Comparison of ENCODE assay signal across 40 cellular contexts in genomic region chr5:84816160-84816559, GRCh38.
"Had no signal": no experiment of that assay in that cellular context is flagged by ENCODE, and none has a peak within 500 bp of the region (broad histone marks: within the 10 kb centered on the region; RNA-seq: fewer than 3 reads in every experiment).

No MANE protein-coding gene starts in this region.

- H3K36me3 Mint-ChIP-seq: activated naive CD4-positive, alpha-beta T cell treated with anti-CD3 and anti-CD28 coated beads, Interleukin-2, amount 10 ng/mL, durations not matched to agents 7 days and 5 days; activated naive CD4-positive, alpha-beta T cell treated with anti-CD3 and anti-CD28 coated beads, Interleukin-2, amount 50 U/mL, for 24 hours; activated naive CD4-positive, alpha-beta T cell treated with anti-CD3 and anti-CD28 coated beads, Interleukin-2, amount 50 U/mL, for 72 hours; activated naive CD8-positive, alpha-beta T cell; activated naive CD8-positive, alpha-beta T cell treated with anti-CD3 and anti-CD28 coated beads for 36 hours; activated naive CD8-positive, alpha-beta T cell treated with anti-CD3 and anti-CD28 coated beads, Interleukin-2, amount 10 ng/mL, durations not matched to agents 7 days and 5 days; brain had no signal

- DNase-seq: activated effector memory CD4-positive, alpha-beta T cell treated with anti-CD3 and anti-CD28 coated beads, Interleukin-2, amount 50 U/mL, for 16 hours; activated effector memory CD4-positive, alpha-beta T cell treated with Interleukin-2 at 50 U/mL for 16 hours; activated gamma-delta T cell; activated gamma-delta T cell treated with Interleukin-2 at 50 U/mL for 16 hours; activated naive CD4-positive, alpha-beta T cell; activated naive CD4-positive, alpha-beta T cell treated with anti-CD3 and anti-CD28 coated beads for 36 hours; activated naive CD4-positive, alpha-beta T cell treated with anti-CD3 and anti-CD28 coated beads, Interleukin-2, amount 10 ng/mL, durations not matched to agents 7 days and 5 days; activated naive CD4-positive, alpha-beta T cell treated with anti-CD3 and anti-CD28 coated beads, Interleukin-2, amount 50 U/mL, for 16 hours; activated naive CD4-positive, alpha-beta T cell treated with Interleukin-2 at 50 U/mL for 16 hours; activated naive CD8-positive, alpha-beta T cell treated with anti-CD3 and anti-CD28 coated beads for 36 hours; activated naive CD8-positive, alpha-beta T cell treated with anti-CD3 and anti-CD28 coated beads, Interleukin-2, amount 10 ng/mL, durations not matched to agents 7 days and 5 days; activated naive CD8-positive, alpha-beta T cell treated with anti-CD3 and anti-CD28 coated beads, Interleukin-2, amount 50 U/mL, for 24 hours; activated T-cell treated with anti-CD3 and anti-CD28 coated beads, Interleukin-2, amount 50 U/mL, for 1 hour; activated T-cell treated with anti-CD3 and anti-CD28 coated beads, Interleukin-2, amount 50 U/mL, for 24 hours; activated T-cell treated with anti-CD3 and anti-CD28 coated beads, Interleukin-2, amount 50 U/mL, for 4 hours; activated T-cell treated with anti-CD3 and anti-CD28 coated beads, Interleukin-2, amount 50 U/mL, for 48 hours; activated T-cell treated with anti-CD3 and anti-CD28 coated beads, Interleukin-2, amount 50 U/mL, for 72 hours; adrenal gland; amniotic stem cell; amygdala; anterior cingulate cortex; aorta; body of pancreas; brain microvascular endothelial cell; caudate nucleus; central memory CD4-positive, alpha-beta T cell; cerebellar nuclear complex had no signal

- ATAC-seq: activated naive CD4-positive, alpha-beta T cell treated with anti-CD3 and anti-CD28 coated beads, Interleukin-2, amount 50 U/mL, for 72 hours; activated naive CD8-positive, alpha-beta T cell treated with anti-CD3 and anti-CD28 coated beads, Interleukin-2, amount 50 U/mL, for 24 hours; activated T-cell treated with anti-CD3 and anti-CD28 coated beads, Interleukin-2, amount 50 U/mL, for 4 hours; activated T-cell treated with anti-CD3 and anti-CD28 coated beads, Interleukin-2, amount 50 U/mL, for 72 hours; activated T-helper 17 cell treated with anti-CD3 and anti-CD28 coated beads, Interleukin-2, amount 50 U/mL, for 72 hours; body of pancreas had no signal

- H3K27me3 Mint-ChIP-seq: activated naive CD4-positive, alpha-beta T cell treated with anti-CD3 and anti-CD28 coated beads, Interleukin-2, amount 10 ng/mL, durations not matched to agents 7 days and 5 days; activated naive CD4-positive, alpha-beta T cell treated with anti-CD3 and anti-CD28 coated beads, Interleukin-2, amount 50 U/mL, for 24 hours; activated naive CD8-positive, alpha-beta T cell; activated naive CD8-positive, alpha-beta T cell treated with anti-CD3 and anti-CD28 coated beads for 36 hours; activated naive CD8-positive, alpha-beta T cell treated with anti-CD3 and anti-CD28 coated beads, Interleukin-2, amount 10 ng/mL, durations not matched to agents 7 days and 5 days; activated naive CD8-positive, alpha-beta T cell treated with anti-CD3 and anti-CD28 coated beads, Interleukin-2, amount 50 U/mL, for 24 hours; activated T-cell treated with anti-CD3 and anti-CD28 coated beads, Interleukin-2, amount 50 U/mL, for 24 hours; activated T-helper 17 cell treated with anti-CD3 and anti-CD28 coated beads, Interleukin-2, amount 50 U/mL, for 72 hours; central memory CD8-positive, alpha-beta T cell had no signal

- H3K27ac Mint-ChIP-seq: activated naive CD4-positive, alpha-beta T cell treated with anti-CD3 and anti-CD28 coated beads for 36 hours; activated naive CD4-positive, alpha-beta T cell treated with anti-CD3 and anti-CD28 coated beads, Interleukin-2, amount 10 ng/mL, durations not matched to agents 7 days and 5 days; activated naive CD4-positive, alpha-beta T cell treated with anti-CD3 and anti-CD28 coated beads, Interleukin-2, amount 50 U/mL, for 24 hours; activated naive CD4-positive, alpha-beta T cell treated with anti-CD3 and anti-CD28 coated beads, Interleukin-2, amount 50 U/mL, for 72 hours; activated naive CD8-positive, alpha-beta T cell; activated naive CD8-positive, alpha-beta T cell treated with anti-CD3 and anti-CD28 coated beads for 36 hours; activated naive CD8-positive, alpha-beta T cell treated with anti-CD3 and anti-CD28 coated beads, Interleukin-2, amount 10 ng/mL, durations not matched to agents 7 days and 5 days; activated naive CD8-positive, alpha-beta T cell treated with anti-CD3 and anti-CD28 coated beads, Interleukin-2, amount 50 U/mL, for 24 hours; activated T-cell treated with anti-CD3 and anti-CD28 coated beads, Interleukin-2, amount 50 U/mL, for 24 hours; activated T-cell treated with anti-CD3 and anti-CD28 coated beads, Interleukin-2, amount 50 U/mL, for 72 hours; activated T-helper 1 cell treated with anti-CD3 and anti-CD28 coated beads, Interleukin-12 subunit alpha, Interleukin-12 subunit beta, Interleukin-2, Interleukin-4 antibody, amounts not matched to agents 30 ng/mL and 10 ng/mL and 1 ng/mL, durations not matched to agents 14 hours and 24 hours and 36 hours; activated T-helper 17 cell treated with anti-CD3 and anti-CD28 coated beads, Interleukin-2, amount 50 U/mL, for 72 hours; activated T-helper 2 cell treated with anti-CD3 and anti-CD28 coated beads, Interferon-gamma antibody, Interleukin-2, Interleukin-4, amounts not matched to agents 10 μg/mL and 5 μg/mL and 100 μg/mL, durations not matched to agents 14 hours and 24 hours and 36 hours; brain had no signal

- H3K27ac ChIP-seq: adrenal gland, ascending aorta, body of pancreas, brain microvascular endothelial cell, breast epithelium, cardiac muscle cell had no signal

- H3K27me3 ChIP-seq: adrenal gland, ascending aorta, body of pancreas, brain microvascular endothelial cell, breast epithelium, cardiac muscle cell had no signal

- H3K9me3 ChIP-seq: adrenal gland, ascending aorta, body of pancreas, breast epithelium had no signal

- H3K4me3 ChIP-seq: adrenal gland, ascending aorta, body of pancreas, breast epithelium, cardiac muscle cell had no signal

- H3K36me3 ChIP-seq: adrenal gland, ascending aorta, brain microvascular endothelial cell, breast epithelium, cardiac muscle cell had no signal

- H3K4me1 Mint-ChIP-seq: activated naive CD4-positive, alpha-beta T cell treated with anti-CD3 and anti-CD28 coated beads, Interleukin-2, amount 10 ng/mL, durations not matched to agents 7 days and 5 days; activated naive CD4-positive, alpha-beta T cell treated with anti-CD3 and anti-CD28 coated beads, Interleukin-2, amount 50 U/mL, for 24 hours; activated naive CD8-positive, alpha-beta T cell treated with anti-CD3 and anti-CD28 coated beads for 36 hours; activated naive CD8-positive, alpha-beta T cell treated with anti-CD3 and anti-CD28 coated beads, Interleukin-2, amount 10 ng/mL, durations not matched to agents 7 days and 5 days; activated naive CD8-positive, alpha-beta T cell treated with anti-CD3 and anti-CD28 coated beads, Interleukin-2, amount 50 U/mL, for 24 hours; activated T-helper 17 cell treated with anti-CD3 and anti-CD28 coated beads, Interleukin-2, amount 50 U/mL, for 72 hours; brain; central memory CD8-positive, alpha-beta T cell had no signal

- FAIRE-seq: astrocyte, bronchial epithelial cell had no signal

- H3K4me3 Mint-ChIP-seq: activated naive CD4-positive, alpha-beta T cell treated with anti-CD3 and anti-CD28 coated beads for 36 hours; activated naive CD4-positive, alpha-beta T cell treated with anti-CD3 and anti-CD28 coated beads, Interleukin-2, amount 10 ng/mL, durations not matched to agents 7 days and 5 days; activated naive CD4-positive, alpha-beta T cell treated with anti-CD3 and anti-CD28 coated beads, Interleukin-2, amount 50 U/mL, for 24 hours; activated naive CD8-positive, alpha-beta T cell; activated naive CD8-positive, alpha-beta T cell treated with anti-CD3 and anti-CD28 coated beads for 36 hours; activated naive CD8-positive, alpha-beta T cell treated with anti-CD3 and anti-CD28 coated beads, Interleukin-2, amount 10 ng/mL, durations not matched to agents 7 days and 5 days; activated naive CD8-positive, alpha-beta T cell treated with anti-CD3 and anti-CD28 coated beads, Interleukin-2, amount 50 U/mL, for 24 hours; activated T-cell treated with anti-CD3 and anti-CD28 coated beads, Interleukin-2, amount 50 U/mL, for 24 hours; activated T-cell treated with anti-CD3 and anti-CD28 coated beads, Interleukin-2, amount 50 U/mL, for 4 hours; activated T-cell treated with anti-CD3 and anti-CD28 coated beads, Interleukin-2, amount 50 U/mL, for 72 hours; activated T-helper 1 cell treated with anti-CD3 and anti-CD28 coated beads, Interleukin-12 subunit alpha, Interleukin-12 subunit beta, Interleukin-2, Interleukin-4 antibody, amounts not matched to agents 30 ng/mL and 10 ng/mL and 1 ng/mL, durations not matched to agents 14 hours and 24 hours and 36 hours; activated T-helper 17 cell treated with anti-CD3 and anti-CD28 coated beads, Interleukin-2, amount 50 U/mL, for 72 hours; brain; central memory CD8-positive, alpha-beta T cell had no signal

- H3K4me1 ChIP-seq: adrenal gland, ascending aorta, body of pancreas, breast epithelium had no signal

- H3K9me3 Mint-ChIP-seq: activated naive CD8-positive, alpha-beta T cell treated with anti-CD3 and anti-CD28 coated beads, Interleukin-2, amount 10 ng/mL, durations not matched to agents 7 days and 5 days; activated naive CD8-positive, alpha-beta T cell treated with anti-CD3 and anti-CD28 coated beads, Interleukin-2, amount 50 U/mL, for 24 hours; activated T-helper 1 cell treated with anti-CD3 and anti-CD28 coated beads, Interleukin-12 subunit alpha, Interleukin-12 subunit beta, Interleukin-2, Interleukin-4 antibody, amounts not matched to agents 30 ng/mL and 10 ng/mL and 1 ng/mL, durations not matched to agents 14 hours and 24 hours and 36 hours; brain had no signal
